8 cellular contexts compared by ENCODE assay signal in genomic region chr7:5525271-5526189, GRCh38. TPM values are rescaled to one million over a fixed set of nuclear protein-coding genes. Genes with fewer than 3 reads are reported as not detected.
DNase-seq lines count a peak whose midpoint lies in the region; ATAC-seq and TF ChIP-seq lines count a peak whose summit lies in the region.

No MANE protein-coding gene starts in this region.

- peaks cover 52% of the 10 kb centered on the region for H3K4me1 Mint-ChIP-seq in dendritic cell treated with granulocyte-macrophage colony-stimulating factor and Interleukin-4, amounts not matched to agents 40 ng/mL and 50 ng/mL, for 4 days (ENCODE audit: low read depth)

- H3K4me3 ChIP-seq in neural cell (ENCODE audit: low read length): peak overlapping the region; percentile 97
- no peak overlapping the region for H3K4me3 ChIP-seq in MG63

- peaks cover 62% of the 10 kb centered on the region for H3K79me2 ChIP-seq in neural cell (replicated peaks; ENCODE audit: insufficient read depth, low read length)

- TF ChIP-seq EP300 in neural cell (conservative IDR thresholded peaks at IDR 0.05; ENCODE audit: poor library complexity, severe bottlenecking): no peak

- TF ChIP-seq POLR2A in GM18505 (IDR thresholded peaks at IDR 0.05; ENCODE audit: borderline replicate concordance, extremely low read depth, insufficient read depth, insufficient read length): peak; percentile 77

- TF ChIP-seq CTCF in 22Rv1 (IDR thresholded peaks at IDR 0.05): no peak
- no peak for TF ChIP-seq CTCF in neural cell (IDR thresholded peaks at IDR 0.05; ENCODE audit: poor library complexity, severe bottlenecking)

- H3K9me3 ChIP-seq in neural cell (ENCODE audit: low read length) (no peaks in the 10 kb centered on the region), MG63 (no peaks in the 10 kb centered on the region)

- TF ChIP-seq RAD21 in neural cell (conservative IDR thresholded peaks at IDR 0.05): no peak

- DNase-seq in SK-N-DZ (ENCODE audit: low spot score) (peak; percentile 73), MG63 (no peak), DMS153 (lab: John Stamatoyannopoulos, UW) (no peak)

- ATAC-seq in GM18505 (IDR thresholded peaks at IDR 0.05; ENCODE audit: unreplicated experiment): no peak
- no peak for ATAC-seq in HG03025 (IDR thresholded peaks at IDR 0.05; ENCODE audit: low FRiP score, unreplicated experiment)

- intact Hi-C loops in dendritic cell treated with granulocyte-macrophage colony-stimulating factor and Interleukin-4, amounts not matched to agents 40 ng/mL and 50 ng/mL, for 4 days (cut with micrococcal nuclease): no loop called here

- H3K27me3 Mint-ChIP-seq in dendritic cell treated with granulocyte-macrophage colony-stimulating factor and Interleukin-4, amounts not matched to agents 40 ng/mL and 50 ng/mL, for 4 days: no peaks in the 10 kb centered on the region

- peaks cover 26% of the 10 kb centered on the region for H3K36me3 ChIP-seq in neural cell (ENCODE audit: insufficient read depth, low read length)
- H3K36me3 ChIP-seq in MG63: peaks cover 57% of the 10 kb centered on the region

- peaks cover 71% of the 10 kb centered on the region for H3K36me3 Mint-ChIP-seq in dendritic cell treated with granulocyte-macrophage colony-stimulating factor and Interleukin-4, amounts not matched to agents 40 ng/mL and 50 ng/mL, for 4 days (ENCODE audit: low read depth)

- peak overlapping the region; percentile 90 for H3K4me2 ChIP-seq in neural cell (ENCODE audit: low read length)

- H2AFZ ChIP-seq in neural cell (ENCODE audit: low read depth, low read length): no peak overlapping the region

- H3K27me3 ChIP-seq in neural cell (ENCODE audit: insufficient read depth, low read depth, low read length) (no peaks in the 10 kb centered on the region), MG63 (no peaks in the 10 kb centered on the region)

- no peaks in the 10 kb centered on the region for H3K9me2 ChIP-seq in neural cell (ENCODE audit: insufficient read depth, low read length)

- peaks cover 14% of the 10 kb centered on the region for H3F3A ChIP-seq in neural cell (ENCODE audit: insufficient read depth, low read length, poor library complexity, severe bottlenecking)

- H4K20me1 ChIP-seq in neural cell (ENCODE audit: insufficient read depth): peaks cover 51% of the 10 kb centered on the region

- H3K4me3 Mint-ChIP-seq in dendritic cell treated with granulocyte-macrophage colony-stimulating factor and Interleukin-4, amounts not matched to agents 40 ng/mL and 50 ng/mL, for 4 days: peak overlapping the region; percentile 92

- H3K9ac ChIP-seq in neural cell (ENCODE audit: low read length): peak overlapping the region; percentile 100

- H3K27ac Mint-ChIP-seq in dendritic cell treated with granulocyte-macrophage colony-stimulating factor and Interleukin-4, amounts not matched to agents 40 ng/mL and 50 ng/mL, for 4 days: peak overlapping the region; percentile 95

- H3K9me3 Mint-ChIP-seq in dendritic cell treated with granulocyte-macrophage colony-stimulating factor and Interleukin-4, amounts not matched to agents 40 ng/mL and 50 ng/mL, for 4 days: no peaks in the 10 kb centered on the region

- H3K27ac ChIP-seq in 22Rv1 (peak overlapping the region; percentile 100), neural cell (ENCODE audit: low read length) (peak overlapping the region; percentile 29)

TF ChIP-seq in neural cell, 6 proteins besides CTCF, POLR2A, EP300 and RAD21:
- TF ChIP-seq REST (IDR thresholded peaks at IDR 0.05; ENCODE audit: borderline replicate concordance): no peak
- no peak for TF ChIP-seq EZH2 (IDR thresholded peaks at IDR 0.05; ENCODE audit: borderline replicate concordance, insufficient read depth, low read length, poor library complexity, severe bottlenecking)
- TF ChIP-seq MXI1 (conservative IDR thresholded peaks at IDR 0.05; ENCODE audit: poor library complexity, severe bottlenecking): no peak
- TF ChIP-seq POLR2AphosphoS5 (IDR thresholded peaks at IDR 0.05): peak; percentile 58
- no peak for TF ChIP-seq SMC3 (conservative IDR thresholded peaks at IDR 0.05; ENCODE audit: poor library complexity)
- TF ChIP-seq TAF1 (IDR thresholded peaks at IDR 0.05; ENCODE audit: low read depth): peak; percentile 45
TF ChIP-seq in neural cell: peak in this region for 2.

RNA-seq across cellular contexts. Expression of gene ACTB, which starts 4.9 kb away (rescaled TPM):
- 1,790 and 2,058 TPM in 2 replicates for polyA plus RNA-seq in SK-N-DZ (2014; cell fraction: cytosol; rRNA removed)
- 1,150 and 2,442 TPM in 2 replicates for polyA plus RNA-seq in SK-N-DZ (2014; cell fraction: nucleus; rRNA removed)
- 1,962 and 2,032 TPM in 2 replicates for polyA plus RNA-seq in neural cell
- polyA minus RNA-seq in neural cell: 2,211 and 2,349 TPM in 2 replicates
- 1,106 and 1,129 TPM in 2 replicates for total RNA-seq in MG63 (2014; rRNA removed; shearing (Covaris generic); ENCODE audit: low replicate concordance)

RNA-seq across cellular contexts. Expression of gene FBXL18, which starts 11.9 kb away (rescaled TPM):
- 6.6 and 10.6 TPM in 2 replicates for polyA plus RNA-seq in SK-N-DZ (2014; cell fraction: cytosol; rRNA removed)
- polyA plus RNA-seq in SK-N-DZ (2014; cell fraction: nucleus; rRNA removed): 4.4 and 5.9 TPM in 2 replicates
- 1.1 and 2.8 TPM in 2 replicates for polyA plus RNA-seq in neural cell
- polyA minus RNA-seq in neural cell: 9.5 and 11.2 TPM in 2 replicates
- 0.79 and 2.7 TPM in 2 replicates for total RNA-seq in MG63 (2014; rRNA removed; shearing (Covaris generic); ENCODE audit: low replicate concordance)
